ENCODE assay signal across 8 cellular contexts in the genomic region with DNA sequence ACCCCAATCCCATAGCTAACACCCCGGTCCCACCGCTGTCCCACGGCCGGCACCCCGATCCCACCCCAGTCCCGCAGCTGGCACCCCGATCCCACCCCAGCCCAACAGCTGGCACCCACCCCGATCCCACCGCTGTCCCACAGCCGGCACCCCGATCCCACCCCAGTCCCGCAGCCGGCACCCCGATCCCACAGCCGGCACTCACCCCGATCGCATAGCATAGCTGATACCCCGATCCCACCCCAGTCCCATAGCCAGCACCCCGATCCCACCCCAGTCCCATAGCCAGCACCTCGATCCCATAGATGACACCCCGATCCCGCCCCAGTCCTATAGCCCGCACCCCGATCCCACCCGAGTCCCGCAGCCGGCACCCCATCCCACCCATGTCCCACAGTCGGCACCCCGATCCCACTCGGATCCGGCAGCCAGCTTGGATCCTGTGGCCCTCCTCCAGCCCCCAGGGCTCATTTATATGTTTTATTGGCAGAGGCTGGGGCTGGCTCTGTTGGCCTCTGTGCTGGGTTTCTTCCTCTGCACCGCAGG. TPM values are rescaled to one million over a fixed set of nuclear protein-coding genes. Genes with fewer than 3 reads are reported as not detected.
A peak's percentile ranks its signal among the peaks of the same experiment; 100 is the strongest.
DNase-seq lines count a peak whose midpoint lies in the region; ATAC-seq and TF ChIP-seq lines count a peak whose summit lies in the region.

No MANE protein-coding gene starts in this region.

- H3K27ac ChIP-seq in left lung = peak overlapping the region; percentile 90 to 97
- H3K27ac ChIP-seq in testis = peak overlapping the region; percentile 66 to 98

- TF ChIP-seq CTCF in brain (conservative IDR thresholded peaks at IDR 0.05) = no peak
- no peak for TF ChIP-seq CTCF in left lung (IDR thresholded peaks at IDR 0.05)
- TF ChIP-seq CTCF in testis (IDR thresholded peaks at IDR 0.05) = no peak

- H3K4me1 ChIP-seq in left lung = peaks cover 7 to 32% of the 10 kb centered on the region in 2 donors
- peaks cover 20% of the 10 kb centered on the region for H3K4me1 ChIP-seq in testis

- H3K9me3 ChIP-seq in left lung (no peaks in the 10 kb centered on the region), testis (no peaks in the 10 kb centered on the region)

- peak overlapping the region; percentile 91 for H3K27ac Mint-ChIP-seq in T-helper 1 cell treated with Interleukin-12 subunit alpha and Interleukin-12 subunit beta and Interleukin-4 antibody, amounts not matched to agents 30 μg/mL and 1 μg/mL, for 36 hours
- H3K27ac Mint-ChIP-seq in brain = peak overlapping the region in 4 of 5 experiments; percentile 85 to 96 (median 88)

- peaks cover 14% of the 10 kb centered on the region for H3K36me3 Mint-ChIP-seq in T-helper 1 cell treated with Interleukin-12 subunit alpha and Interleukin-12 subunit beta and Interleukin-4 antibody, amounts not matched to agents 30 μg/mL and 1 μg/mL, for 36 hours (ENCODE audit: low read depth)
- peaks cover 12% of the 10 kb centered on the region for H3K36me3 Mint-ChIP-seq in brain

- H3K4me3 ChIP-seq in left lung = peak overlapping the region; percentile 72 to 93
- H3K4me3 ChIP-seq in testis = peak overlapping the region; percentile 70 to 87

- DNase-seq in T-helper 1 cell (no peak), left lung (peak in 1 of 2 donors; percentile 84), testis (no peak), NCI-H2081 treated with DMSO at 0.1 percent for 48 hours (lab: John Stamatoyannopoulos, UW) (no peak), DMS153 treated with DMSO at 0.1 percent for 48 hours (lab: John Stamatoyannopoulos, UW; ENCODE audit: unreplicated experiment) (no peak)

- WGBS in testis, 2 donors = 7 to 14% methylated on average over 21 to 31 of the region's 32 CpGs

- H3K4me1 Mint-ChIP-seq in T-helper 1 cell treated with Interleukin-12 subunit alpha and Interleukin-12 subunit beta and Interleukin-4 antibody, amounts not matched to agents 30 μg/mL and 1 μg/mL, for 36 hours (ENCODE audit: low read depth) = peaks cover 22% of the 10 kb centered on the region
- peaks cover 41% of the 10 kb centered on the region for H3K4me1 Mint-ChIP-seq in brain

- peaks cover 0 to 3% of the 10 kb centered on the region in 2 donors for H3K36me3 ChIP-seq in left lung
- no peaks in the 10 kb centered on the region for H3K36me3 ChIP-seq in testis (ENCODE audit: low read depth, missing control alignments)

- H3K27me3 ChIP-seq in left lung (no peaks in the 10 kb centered on the region), testis (no peaks in the 10 kb centered on the region)

- ATAC-seq in left lung = peak; percentile 25
- ATAC-seq in GM18502 (IDR thresholded peaks at IDR 0.05; ENCODE audit: poor library complexity, unreplicated experiment) = no peak

- TF ChIP-seq POLR2A in testis (IDR thresholded peaks at IDR 0.05) = no peak

- intact Hi-C loops in left lung (cut with DNase I) = no loop called here
- intact Hi-C loops in testis (cut with DNase I; ENCODE audit: low total_unique reads) = no loop called here

- no peaks in the 10 kb centered on the region for H3K27me3 Mint-ChIP-seq in T-helper 1 cell treated with Interleukin-12 subunit alpha and Interleukin-12 subunit beta and Interleukin-4 antibody, amounts not matched to agents 30 μg/mL and 1 μg/mL, for 36 hours (ENCODE audit: low read depth)
- H3K27me3 Mint-ChIP-seq in brain = no peaks in the 10 kb centered on the region

- no peaks in the 10 kb centered on the region for H3K9me3 Mint-ChIP-seq in T-helper 1 cell treated with Interleukin-12 subunit alpha and Interleukin-12 subunit beta and Interleukin-4 antibody, amounts not matched to agents 30 μg/mL and 1 μg/mL, for 36 hours
- no peaks in the 10 kb centered on the region for H3K9me3 Mint-ChIP-seq in brain

- H3K4me3 Mint-ChIP-seq in T-helper 1 cell treated with Interleukin-12 subunit alpha and Interleukin-12 subunit beta and Interleukin-4 antibody, amounts not matched to agents 30 μg/mL and 1 μg/mL, for 36 hours = peak overlapping the region; percentile 95
- peak overlapping the region; percentile 78 to 92 (median 87) for H3K4me3 Mint-ChIP-seq in brain

RNA-seq across cellular contexts. Expression of a gene that starts 0.9 kb away (rescaled TPM):
- polyA plus RNA-seq in brain (ENCODE audit: insufficient read depth, low read depth, low replicate concordance) = 13.6 TPM
- 1 to 10 TPM; 8.1 to 9.8 TPM for total RNA-seq in left lung
- 10 to 100 TPM; 31.0 to 33.1 TPM for total RNA-seq in testis
- polyA plus RNA-seq in testis (ENCODE audit: insufficient read depth, low read depth, low replicate concordance) = 20.3 TPM

RNA-seq across cellular contexts. Expression of a gene that starts 25.5 kb away (rescaled TPM):
- polyA plus RNA-seq in brain (ENCODE audit: insufficient read depth, low read depth, low replicate concordance) (455 TPM), testis (ENCODE audit: insufficient read depth, low read depth, low replicate concordance) (15.1 TPM)
- total RNA-seq in left lung (10 to 100 TPM; 12.6 to 13.1 TPM), testis (10 to 100 TPM in 1 of 2 donors, 1 to 10 TPM in 1; 8.4 to 16.5 TPM)

RNA-seq across cellular contexts. Expression of a gene that starts 30.3 kb away (rescaled TPM):
- 8.6 TPM for polyA plus RNA-seq in brain (ENCODE audit: insufficient read depth, low read depth, low replicate concordance)
- 10 to 100 TPM; 22.3 to 38.8 TPM for total RNA-seq in left lung
- 10 to 100 TPM; 56.8 to 84.6 TPM for total RNA-seq in testis
- 34.2 TPM for polyA plus RNA-seq in testis (ENCODE audit: insufficient read depth, low read depth, low replicate concordance)

RNA-seq across cellular contexts. Expression of a gene that starts 53.7 kb away (rescaled TPM):
- 36.2 TPM for polyA plus RNA-seq in brain (ENCODE audit: insufficient read depth, low read depth, low replicate concordance)
- 10 to 100 TPM; 45.8 to 53.3 TPM for total RNA-seq in left lung
- total RNA-seq in testis = 10 to 100 TPM; 13.5 to 22.9 TPM
- polyA plus RNA-seq in testis (ENCODE audit: insufficient read depth, low read depth, low replicate concordance) = 7.1 TPM
